8 cellular contexts compared by ENCODE assay signal in genomic region chr5:139404484-139404840, GRCh38. TPM values are rescaled to one million over a fixed set of nuclear protein-coding genes. Genes with fewer than 3 reads are reported as not detected.
DNase-seq lines count a peak whose midpoint lies in the region; ATAC-seq and TF ChIP-seq lines count a peak whose summit lies in the region.

No MANE protein-coding gene starts in this region.

- DNase-seq in GM06990 (ENCODE audit: extremely low read depth, insufficient read length), result no peak
- DNase-seq in Panc1 (ENCODE audit: low read depth, low spot score), result no peak
- DNase-seq in prostate gland (ENCODE audit: low spot score), result no peak
- no peak for DNase-seq in NOMO-1 treated with dmso at 0.1 percent for 144 hours (lab: John Stamatoyannopoulos, UW; ENCODE audit: unreplicated experiment)
- DNase-seq in NCI-H1048 (lab: John Stamatoyannopoulos, UW), result no peak

- H3K36me3 ChIP-seq in GM06990 (ENCODE audit: control insufficient read depth, insufficient read depth, low read length) (peaks cover 1% of the 10 kb centered on the region; the same call in 1 of the 2 replicates), Panc1 (ENCODE audit: control insufficient read depth, insufficient read depth, low read length) (no peaks in the 10 kb centered on the region), esophagus (ENCODE audit: control insufficient read depth in 2 of 2, insufficient read depth in 2 of 2, low read length in 1 of 2) (no peaks in the 10 kb centered on the region), prostate gland (no peaks in the 10 kb centered on the region)

- no peaks in the 10 kb centered on the region for H3K27me3 ChIP-seq in GM06990 (replicated peaks; ENCODE audit: control insufficient read depth, insufficient read depth, low read length)
- no peaks in the 10 kb centered on the region for H3K27me3 ChIP-seq in Panc1 (ENCODE audit: control insufficient read depth, insufficient read depth, low read length)
- no peaks in the 10 kb centered on the region for H3K27me3 ChIP-seq in esophagus (ENCODE audit: control insufficient read depth in 1 of 2, insufficient read depth in 2 of 2, low read length in 2 of 2)
- H3K27me3 ChIP-seq in prostate gland (replicated peaks; ENCODE audit: insufficient read depth), result no peaks in the 10 kb centered on the region

- no peak for TF ChIP-seq POLR2A in prostate gland (IDR thresholded peaks at IDR 0.05)

- H3K27ac ChIP-seq in Panc1 (ENCODE audit: low read length), result peak overlapping the region; percentile 91
- peak overlapping the region; percentile 94 to 97 for H3K27ac ChIP-seq in esophagus (ENCODE audit: low read depth in 2 of 2, low read length in 1 of 2)
- H3K27ac ChIP-seq in prostate gland, result peak overlapping the region; percentile 89 to 94

- ATAC-seq in Panc1 (no peak), HG03025 (IDR thresholded peaks at IDR 0.05; ENCODE audit: low FRiP score, unreplicated experiment) (no peak), GM19035 (IDR thresholded peaks at IDR 0.05; ENCODE audit: unreplicated experiment) (no peak)

- no TSS peak for BruUV-seq in Panc1 (replicated peaks; lab: Mats Ljungman, UMichigan)

- no peak for TF ChIP-seq CTCF in GM06990 (IDR thresholded peaks at IDR 0.05; ENCODE audit: insufficient read depth, low read length, poor library complexity, severe bottlenecking)
- no peak for TF ChIP-seq CTCF in Panc1 (IDR thresholded peaks at IDR 0.05)
- TF ChIP-seq CTCF in prostate gland (IDR thresholded peaks at IDR 0.05), result no peak

- POLR2A ChIA-PET in Panc1 (lab: Charles Lee), result no interaction called here

- H3K9me3 ChIP-seq in Panc1 (ENCODE audit: control insufficient read depth, insufficient read depth, low read depth, low read length) (no peaks in the 10 kb centered on the region), esophagus (ENCODE audit: control insufficient read depth in 2 of 2, insufficient read depth in 1 of 2, low read depth in 1 of 2, low read length in 1 of 2) (no peaks in the 10 kb centered on the region), prostate gland (no peaks in the 10 kb centered on the region)

- CTCF ChIA-PET in Panc1 (lab: Charles Lee), result no interaction called here

- H3K4me3 ChIP-seq in GM06990 (replicated peaks; ENCODE audit: low read depth, low read length), result peak overlapping the region; percentile 80
- peak overlapping the region; percentile 53 to 71 for H3K4me3 ChIP-seq in Panc1 (ENCODE audit: low read depth in 2 of 2, low read length in 2 of 2)
- H3K4me3 ChIP-seq in esophagus (ENCODE audit: low read depth in 1 of 2, low read length in 2 of 2), result peak overlapping the region in 1 of 2 donors; percentile 59
- peak overlapping the region; percentile 43 to 45 for H3K4me3 ChIP-seq in prostate gland

- in situ Hi-C loops in Panc1 (cut with HindIII; ENCODE audit: low pct_unique_long_range_greater_than_20kb, low sequenced_read_pairs), result loop anchor here (25.0 kb wide), 1 partner anchor 108 kb away; no protein-coding TSS in a partner anchor

- intact Hi-C loops in Panc1 (cut with micrococcal nuclease; ENCODE audit: unreplicated experiment) (no loop called here), prostate gland (cut with DNase I) (no loop called here)

- WGBS in esophagus, 2 donors, result 62 to 69% methylated on average over 5 of the region's 5 CpGs
- 60% methylated on average over 5 of the region's 5 CpGs for WGBS in prostate gland

- H3K4me1 ChIP-seq in Panc1 (ENCODE audit: control insufficient read depth, insufficient read depth, low read length) (peaks cover 14% of the 10 kb centered on the region), esophagus (ENCODE audit: control insufficient read depth in 2 of 2, insufficient read depth in 2 of 2, low read length in 1 of 2) (peaks cover 0 to 6% of the 10 kb centered on the region in 2 donors), prostate gland (replicated peaks) (peaks cover 4% of the 10 kb centered on the region)

RNA-seq across cellular contexts. Expression of gene SPATA24, which starts 0.6 kb away (rescaled TPM):
- total RNA-seq in Panc1 (2021; ENCODE audit: unreplicated experiment) (5.5 TPM), prostate gland (10 to 100 TPM in 1 of 2 donors, 1 to 10 TPM in 1; 4.4 to 27.3 TPM)
- polyA plus RNA-seq in Panc1 (2012; ENCODE audit: insufficient read length), result 4.0 TPM
- polyA plus RNA-seq in esophagus, result 1 to 10 TPM; 5.9 to 6.0 TPM

RNA-seq across cellular contexts. Expression of gene PROB1, which starts 9.6 kb away (rescaled TPM):
- total RNA-seq in Panc1 (2021; ENCODE audit: unreplicated experiment) (2.3 TPM), prostate gland (1 to 10 TPM; 2.4 TPM)
- polyA plus RNA-seq in Panc1 (2012; ENCODE audit: insufficient read length), result 3.8 TPM
- polyA plus RNA-seq in esophagus, result under 1 TPM; 0.41 to 0.48 TPM

RNA-seq across cellular contexts. Expression of gene MZB1, which starts 14.7 kb away (rescaled TPM):
- 0.49 TPM for total RNA-seq in Panc1 (2021; ENCODE audit: unreplicated experiment)
- polyA plus RNA-seq in Panc1 (2012; ENCODE audit: insufficient read length), result 0.21 TPM
- polyA plus RNA-seq in esophagus, result under 1 TPM; 0.47 to 0.67 TPM
- total RNA-seq in prostate gland, result 1 to 10 TPM; 2.7 to 4.3 TPM

RNA-seq across cellular contexts. Expression of gene SLC23A1, which starts 21.4 kb away (rescaled TPM):
- total RNA-seq in Panc1 (2021; ENCODE audit: unreplicated experiment) (not detected), prostate gland (10 to 100 TPM; 11.5 to 26.3 TPM)
- not detected for polyA plus RNA-seq in Panc1 (2012; ENCODE audit: insufficient read length)
- polyA plus RNA-seq in esophagus, result under 1 TPM; 0.01 to 0.12 TPM

RNA-seq across cellular contexts. Expression of gene DNAJC18, which starts 34.9 kb away (rescaled TPM):
- total RNA-seq in Panc1 (2021; ENCODE audit: unreplicated experiment) (8.8 TPM), prostate gland (10 to 100 TPM in 1 of 2 donors, 1 to 10 TPM in 1; 7.3 to 11.5 TPM)
- 8.8 TPM for polyA plus RNA-seq in Panc1 (2012; ENCODE audit: insufficient read length)
- polyA plus RNA-seq in esophagus, result 1 to 10 TPM; 2.2 to 2.4 TPM
